8 cellular contexts compared by ENCODE assay signal in the genomic region with DNA sequence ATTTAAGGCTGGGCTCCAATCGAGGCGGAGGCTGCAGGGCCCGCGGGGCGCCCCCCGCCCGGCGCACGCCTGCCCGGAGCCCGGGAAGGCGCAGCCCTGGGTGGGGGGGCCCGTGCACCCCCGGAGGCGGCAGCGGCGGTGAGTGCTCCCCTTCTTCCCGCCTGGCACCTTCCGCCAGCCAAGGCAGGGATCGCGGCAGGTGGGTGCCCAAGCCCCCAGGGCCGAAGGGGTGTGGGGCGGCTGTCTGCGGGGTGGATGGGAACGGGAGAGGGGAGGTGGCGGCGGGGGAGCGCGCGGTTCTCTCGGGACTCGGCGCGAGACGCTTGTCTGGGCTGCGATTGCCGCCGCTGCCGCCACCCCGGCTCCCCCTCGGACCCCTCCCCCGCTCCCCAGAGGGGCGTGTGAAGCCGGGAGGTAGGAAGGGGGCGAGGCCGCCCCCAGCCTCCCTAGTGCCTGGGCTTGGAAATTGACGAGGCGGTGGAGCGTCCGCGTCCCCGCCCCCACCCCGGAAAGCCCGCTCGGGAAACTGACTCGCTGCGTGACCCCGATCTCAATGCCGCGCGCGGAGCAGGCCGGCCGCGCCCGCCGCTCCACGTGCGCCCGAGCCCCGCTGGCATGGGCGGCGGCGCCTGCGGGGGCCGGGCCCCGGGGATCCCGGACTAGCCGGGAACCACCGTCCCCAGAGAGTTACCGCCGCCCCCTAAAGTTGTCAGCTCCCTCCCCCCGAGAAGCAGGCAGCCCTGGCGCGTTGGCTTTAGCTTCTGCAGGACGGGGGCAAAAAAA.
DNase-seq lines count a peak whose midpoint lies in the region; ATAC-seq and TF ChIP-seq lines count a peak whose summit lies in the region.

No MANE protein-coding gene starts in this region.

- H3K4me3 ChIP-seq in OCI-LY7 (ENCODE audit: low read depth, low read length, poor library complexity, severe bottlenecking) (peak overlapping the region; percentile 99), choroid plexus epithelial cell (ENCODE audit: low read depth, low read length) (peak overlapping the region; percentile 75), lung (peak overlapping the region; percentile 76)

- H3K27ac ChIP-seq in OCI-LY7 (ENCODE audit: low read depth, low read length, poor library complexity, severe bottlenecking): peak overlapping the region; percentile 94
- peak overlapping the region in 1 of 2 donors; percentile 76 for H3K27ac ChIP-seq in lung (ENCODE audit: low read depth in 1 of 2, low read length in 1 of 2)

- H3K4me2 ChIP-seq in OCI-LY7 (ENCODE audit: low read length): peak overlapping the region; percentile 93

- H3K27me3 ChIP-seq in lung (ENCODE audit: control insufficient read depth, insufficient read depth): no peaks in the 10 kb centered on the region

- BruUV-seq in OCI-LY7 (replicated peaks; lab: Mats Ljungman, UMichigan): no TSS peak

- H3K4me1 ChIP-seq in OCI-LY7 (ENCODE audit: insufficient read depth, low read length, poor library complexity, severe bottlenecking) (peaks cover 53% of the 10 kb centered on the region), lung (ENCODE audit: control insufficient read depth in 2 of 2, insufficient read depth in 2 of 2, low read length in 2 of 2) (peaks cover 0 to 4% of the 10 kb centered on the region in 2 donors)

- POLR2A ChIA-PET in OCI-LY7 (lab: Charles Lee): interaction anchor here (0.6 to 0.9 kb wide), 3 partner anchors 15 to 52 kb away, joined by 3 read pairs; no protein-coding TSS in a partner anchor

- H3K36me3 ChIP-seq in OCI-LY7 (ENCODE audit: insufficient read depth, low read length) (peaks cover 14% of the 10 kb centered on the region; the same call in 1 of the 2 replicates), lung (ENCODE audit: control insufficient read depth in 2 of 2, insufficient read depth in 2 of 2, low read length in 2 of 2) (no peaks in the 10 kb centered on the region)

- H3K27me3 Mint-ChIP-seq in type B pancreatic cell: peaks cover 40% of the 10 kb centered on the region

- no peaks in the 10 kb centered on the region for H3K36me3 Mint-ChIP-seq in type B pancreatic cell

- WGBS in lung, 2 donors: 0 to 1% methylated on average over 46 to 86 of the region's 86 CpGs

- 0 out of 2 replicates have a peak overlapping the region, but pooled peaks have one; percentile 43 for H2AFZ ChIP-seq in OCI-LY7 (ENCODE audit: low read length)

- H3K9me2 ChIP-seq in OCI-LY7 (ENCODE audit: insufficient read depth, low read length): no peaks in the 10 kb centered on the region

- peak overlapping the region; percentile 86 for H3K4me3 Mint-ChIP-seq in type B pancreatic cell

- H3K79me2 ChIP-seq in OCI-LY7 (ENCODE audit: insufficient read depth, low read depth, low read length): peaks cover 55% of the 10 kb centered on the region

- TF ChIP-seq CTCF in OCI-LY7 (conservative IDR thresholded peaks at IDR 0.05; ENCODE audit: low read length) (no peak), choroid plexus epithelial cell (conservative IDR thresholded peaks at IDR 0.05; ENCODE audit: low read depth, low read length) (no peak), lung (IDR thresholded peaks at IDR 0.05; ENCODE audit: control extremely low read depth, extremely low read depth) (no peak), type B pancreatic cell (conservative IDR thresholded peaks at IDR 0.05) (no peak)

- no peaks in the 10 kb centered on the region for H3K9me3 ChIP-seq in OCI-LY7 (ENCODE audit: low read length)
- H3K9me3 ChIP-seq in lung (ENCODE audit: control insufficient read depth in 2 of 2, insufficient read depth in 1 of 2, low read length in 1 of 2): no peaks in the 10 kb centered on the region

- H3K27ac Mint-ChIP-seq in type B pancreatic cell: peak overlapping the region; percentile 53

- intact Hi-C loops in OCI-LY7 (cut with micrococcal nuclease; ENCODE audit: unreplicated experiment): no loop called here

- CTCF ChIA-PET in OCI-LY7 (lab: Charles Lee; ENCODE audit: unreplicated experiment): interaction anchor here (0.5 to 1.0 kb wide), 3 partner anchors 11 to 73 kb away, joined by 3 to 4 read pairs (median 3); no protein-coding TSS in a partner anchor

- H4K20me1 ChIP-seq in OCI-LY7 (ENCODE audit: insufficient read depth, low read length): peaks cover 15% of the 10 kb centered on the region

- DNase-seq in NCI-H748 (lab: John Stamatoyannopoulos, UW; ENCODE audit: unreplicated experiment) (peak; percentile 37), NCI-H748 treated with DMSO at 0.1 percent for 48 hours (lab: John Stamatoyannopoulos, UW) (no peak), OCI-LY7 (ENCODE audit: low spot score) (peak; percentile 57), choroid plexus epithelial cell (ENCODE audit: low read depth) (peak; percentile 12), lung (ENCODE audit: low spot score) (no peak), type B pancreatic cell (ENCODE audit: extremely low spot score, unreplicated experiment) (no peak), LoVo (ENCODE audit: low spot score) (no peak)

- ATAC-seq in HG02571 (IDR thresholded peaks at IDR 0.05; ENCODE audit: unreplicated experiment) (peak; percentile 24), lung (ENCODE audit: insufficient read depth, low FRiP score) (no peak)

- no peaks in the 10 kb centered on the region for H3K9me3 Mint-ChIP-seq in type B pancreatic cell

- H3K4me1 Mint-ChIP-seq in type B pancreatic cell (ENCODE audit: unreplicated experiment): peaks cover 39% of the 10 kb centered on the region

Comparison
In these comparisons a context has a peak if more than half of its experiments do, and no peak if none do; other contexts are left out.
1. DNase-seq: peak in NCI-H748 (single experiment), OCI-LY7 (single experiment) and choroid plexus epithelial cell (single experiment); none in NCI-H748 treated with DMSO at 0.1 percent for 48 hours (single experiment), lung (single experiment), type B pancreatic cell (single experiment) and LoVo (single experiment).
2. Peak in every context shown above with its lines, with median percentiles within 50 percentile points of each other: H3K4me3 ChIP-seq.